ENCODE assay signal across 18 cellular contexts in genomic region chr7:64183827-64184372, GRCh38. TPM values are rescaled to one million over a fixed set of nuclear protein-coding genes. Genes with fewer than 3 reads are reported as not detected.
DNase-seq lines count a peak whose midpoint lies in the region; ATAC-seq and TF ChIP-seq lines count a peak whose summit lies in the region.
"Had no signal": no experiment of that assay in that cellular context is flagged by ENCODE, and none has a peak within 500 bp of the region (broad histone marks: within the 10 kb centered on the region; RNA-seq: fewer than 3 reads in every experiment).

No MANE protein-coding gene starts in this region.

- no peaks in the 10 kb centered on the region for H3K79me2 ChIP-seq in GM23338 (replicated peaks; ENCODE audit: insufficient read depth)

- ATAC-seq in stimulated activated naive CD8-positive, alpha-beta T cell treated with anti-CD3 and anti-CD28 coated beads, Interleukin-15, amount 100 ng/mL, for 72 hours, result peak; percentile 58
- no peak for ATAC-seq in stimulated activated naive CD8-positive, alpha-beta T cell treated with anti-CD3 and anti-CD28 coated beads, Interleukin-15, Interleukin-2, amounts not matched to agents 100 U/mL and 50 U/mL, for 24 hours
- peak; percentile 36 for ATAC-seq in stimulated activated memory B cell treated with anti-CD40 and anti-IgM and Interleukin-4, amounts not matched to agents 10 μg/mL and 1 μg/mL and 100 μg/mL, for 72 hours
- no peak for ATAC-seq in GM23338

- no peaks in the 10 kb centered on the region for H3F3A ChIP-seq in GM23338 (replicated peaks; ENCODE audit: low read depth)

- no peaks in the 10 kb centered on the region for H3K36me3 Mint-ChIP-seq in stimulated activated memory B cell treated with anti-CD40 and anti-IgM and Interleukin-4, amounts not matched to agents 10 μg/mL and 1 μg/mL and 100 μg/mL, for 72 hours
- peaks cover 24% of the 10 kb centered on the region; the same call in 2 of the 3 replicates for H3K36me3 Mint-ChIP-seq in GM23338 (ENCODE audit: low read depth)
- H3K36me3 Mint-ChIP-seq: CD14-positive monocyte; CD4-positive, alpha-beta memory T cell had no signal

- TF ChIP-seq CTCF in GM23338 (conservative IDR thresholded peaks at IDR 0.05; ENCODE audit: low read depth in 2 of 2), result no peak
- no peak for TF ChIP-seq CTCF in GM10248 (IDR thresholded peaks at IDR 0.05; ENCODE audit: control extremely low read depth, extremely low read depth, low read depth, missing control alignments)

- DNase-seq in activated naive CD4-positive, alpha-beta T cell treated with anti-CD3 and anti-CD28 coated beads, Interleukin-2, amount 50 U/mL, for 16 hours, result peak; percentile 6
- DNase-seq in activated naive CD4-positive, alpha-beta T cell treated with Interleukin-2 at 50 U/mL for 16 hours, result no peak
- no peak for DNase-seq in stimulated activated naive CD8-positive, alpha-beta T cell treated with anti-CD3 and anti-CD28 coated beads, Interleukin-15, amount 100 ng/mL, for 72 hours
- DNase-seq in stimulated activated naive CD8-positive, alpha-beta T cell treated with anti-CD3 and anti-CD28 coated beads, Interleukin-15, Interleukin-2, amounts not matched to agents 100 U/mL and 50 U/mL, for 24 hours, result no peak
- no peak for DNase-seq in GM23338 (ENCODE audit: low spot score)
- no peak for DNase-seq in GM10248 (ENCODE audit: extremely low spot score)
- DNase-seq: 8988T, DMS153, DMS79, H9 had no signal

- H3K4me2 ChIP-seq in GM23338, result no peak overlapping the region
- H3K4me2 ChIP-seq: BLaER1 had no signal

- H3K27ac ChIP-seq in GM23338 (ENCODE audit: low read depth), result no peak overlapping the region
- H3K27ac ChIP-seq: BLaER1 had no signal

- H3K27me3 ChIP-seq in GM23338 (ENCODE audit: insufficient read depth), result no peaks in the 10 kb centered on the region
- H3K27me3 ChIP-seq: BLaER1 had no signal

- no peak overlapping the region for H3K4me3 Mint-ChIP-seq in stimulated activated naive CD8-positive, alpha-beta T cell treated with anti-CD3 and anti-CD28 coated beads, Interleukin-15, amount 100 ng/mL, for 72 hours
- no peak overlapping the region for H3K4me3 Mint-ChIP-seq in stimulated activated memory B cell treated with anti-CD40 and anti-IgM and Interleukin-4, amounts not matched to agents 10 μg/mL and 1 μg/mL and 100 μg/mL, for 72 hours
- no peak overlapping the region for H3K4me3 Mint-ChIP-seq in GM23338
- H3K4me3 Mint-ChIP-seq: CD14-positive monocyte; CD4-positive, alpha-beta memory T cell; H9 had no signal

- H3K4me3 ChIP-seq in GM23338, result no peak overlapping the region
- H3K4me3 ChIP-seq: BLaER1 had no signal

- no peaks in the 10 kb centered on the region for H3K4me1 ChIP-seq in GM23338 (ENCODE audit: insufficient read depth)
- H3K4me1 ChIP-seq: BLaER1 had no signal

- no peak overlapping the region for H3K27ac Mint-ChIP-seq in stimulated activated naive CD8-positive, alpha-beta T cell treated with anti-CD3 and anti-CD28 coated beads, Interleukin-15, amount 100 ng/mL, for 72 hours
- H3K27ac Mint-ChIP-seq in stimulated activated memory B cell treated with anti-CD40 and anti-IgM and Interleukin-4, amounts not matched to agents 10 μg/mL and 1 μg/mL and 100 μg/mL, for 72 hours, result no peak overlapping the region
- no peak overlapping the region for H3K27ac Mint-ChIP-seq in GM23338
- H3K27ac Mint-ChIP-seq: CD14-positive monocyte; CD4-positive, alpha-beta memory T cell; H9 had no signal

- POLR2A ChIA-PET in GM10248 (lab: Yijun Ruan, JAX), result no interaction called here

- H3K27me3 Mint-ChIP-seq in stimulated activated naive CD8-positive, alpha-beta T cell treated with anti-CD3 and anti-CD28 coated beads, Interleukin-15, amount 100 ng/mL, for 72 hours, result peaks cover 22% of the 10 kb centered on the region
- no peaks in the 10 kb centered on the region for H3K27me3 Mint-ChIP-seq in stimulated activated memory B cell treated with anti-CD40 and anti-IgM and Interleukin-4, amounts not matched to agents 10 μg/mL and 1 μg/mL and 100 μg/mL, for 72 hours
- no peaks in the 10 kb centered on the region for H3K27me3 Mint-ChIP-seq in GM23338 (ENCODE audit: insufficient read depth, low read depth, poor library complexity)

- peaks cover 7% of the 10 kb centered on the region; the same call in 1 of the 2 replicates for H3K36me3 ChIP-seq in GM23338 (ENCODE audit: insufficient read depth)
- H3K36me3 ChIP-seq: BLaER1 had no signal

- no peaks in the 10 kb centered on the region for H3K4me1 Mint-ChIP-seq in stimulated activated naive CD8-positive, alpha-beta T cell treated with anti-CD3 and anti-CD28 coated beads, Interleukin-15, amount 100 ng/mL, for 72 hours
- H3K4me1 Mint-ChIP-seq in stimulated activated memory B cell treated with anti-CD40 and anti-IgM and Interleukin-4, amounts not matched to agents 10 μg/mL and 1 μg/mL and 100 μg/mL, for 72 hours, result no peaks in the 10 kb centered on the region
- no peaks in the 10 kb centered on the region for H3K4me1 Mint-ChIP-seq in GM23338
- H3K4me1 Mint-ChIP-seq: CD14-positive monocyte; CD4-positive, alpha-beta memory T cell; H9 had no signal

- H2AFZ ChIP-seq in GM23338, result no peak overlapping the region

- H3K9me3 Mint-ChIP-seq in stimulated activated naive CD8-positive, alpha-beta T cell treated with anti-CD3 and anti-CD28 coated beads, Interleukin-15, amount 100 ng/mL, for 72 hours, result peaks cover 1 to 12% of the 10 kb centered on the region in 2 donors
- H3K9me3 Mint-ChIP-seq in stimulated activated memory B cell treated with anti-CD40 and anti-IgM and Interleukin-4, amounts not matched to agents 10 μg/mL and 1 μg/mL and 100 μg/mL, for 72 hours, result peaks cover 7% of the 10 kb centered on the region
- H3K9me3 Mint-ChIP-seq in GM23338, result peaks cover 80% of the 10 kb centered on the region

- CTCF ChIA-PET in GM10248 (lab: Yijun Ruan, JAX), result no interaction called here

- no peaks in the 10 kb centered on the region for H4K20me1 ChIP-seq in GM23338 (replicated peaks; ENCODE audit: insufficient read depth)
- H4K20me1 ChIP-seq: BLaER1 had no signal

- H3K9me2 ChIP-seq in GM23338 (ENCODE audit: insufficient read depth), result no peaks in the 10 kb centered on the region

TF ChIP-seq in GM23338, 12 proteins besides CTCF, POLR2A, EP300 and RAD21 (continues in another document):
- no peak for TF ChIP-seq EZH2 (IDR thresholded peaks at IDR 0.05; ENCODE audit: low read depth, unreplicated experiment)
- TF ChIP-seq POLR2AphosphoS5 (IDR thresholded peaks at IDR 0.05; ENCODE audit: low read depth), result no peak
- no peak for TF ChIP-seq CREB1 (CRISPR knock-in tag; IDR thresholded peaks at IDR 0.05; ENCODE audit: low read depth)
- no peak for TF ChIP-seq ZNF114 (CRISPR knock-in tag; IDR thresholded peaks at IDR 0.05)
- no peak for TF ChIP-seq JUNB (IDR thresholded peaks at IDR 0.05; ENCODE audit: unreplicated experiment)
- no peak for TF ChIP-seq NANOG (IDR thresholded peaks at IDR 0.05; ENCODE audit: borderline replicate concordance)
- no peak for TF ChIP-seq ZNF331 (CRISPR knock-in tag; IDR thresholded peaks at IDR 0.05; ENCODE audit: low read depth)
- TF ChIP-seq REST (IDR thresholded peaks at IDR 0.05; ENCODE audit: unreplicated experiment), result no peak

RNA-seq across cellular contexts. Expression of gene ZNF735, which starts 23.1 kb away (rescaled TPM):
- not detected in 2 replicates for total RNA-seq in GM23338 (2014; rRNA removed; shearing (Covaris generic))
- not detected in 2 replicates for polyA plus RNA-seq in GM23338 (2016; fragmentation: Nextera tagmentation; extraction: Ambion mirVana)
- total RNA-seq: A673; CD4-positive, alpha-beta memory T cell; Daoy; H1; H9 had no signal
- polyA plus RNA-seq: AG04450; CD14-positive monocyte; CD4-positive, alpha-beta memory T cell; H1 had no signal

RNA-seq across cellular contexts. Expression of gene ZNF679, which starts 44.4 kb away (rescaled TPM):
- total RNA-seq in GM23338 (2014; rRNA removed; shearing (Covaris generic)), result not detected in 2 replicates
- polyA plus RNA-seq in GM23338 (2016; fragmentation: Nextera tagmentation; extraction: Ambion mirVana), result not detected in 2 replicates
- total RNA-seq: A673; CD4-positive, alpha-beta memory T cell; Daoy; H1; H9 had no signal
- polyA plus RNA-seq: AG04450; CD14-positive monocyte; CD4-positive, alpha-beta memory T cell; H1 had no signal

Comparison
In these comparisons a context has a peak if more than half of its experiments do, and no peak if none do; other contexts are left out.
1. ATAC-seq: peak in stimulated activated naive CD8-positive, alpha-beta T cell treated with anti-CD3 and anti-CD28 coated beads, Interleukin-15, amount 100 ng/mL, for 72 hours (single experiment) and stimulated activated memory B cell treated with anti-CD40 and anti-IgM and Interleukin-4, amounts not matched to agents 10 μg/mL and 1 μg/mL and 100 μg/mL, for 72 hours (single experiment); none in stimulated activated naive CD8-positive, alpha-beta T cell treated with anti-CD3 and anti-CD28 coated beads, Interleukin-15, Interleukin-2, amounts not matched to agents 100 U/mL and 50 U/mL, for 24 hours (single experiment) and GM23338 (single experiment).